8 cellular contexts compared by ENCODE assay signal in the genomic region with DNA sequence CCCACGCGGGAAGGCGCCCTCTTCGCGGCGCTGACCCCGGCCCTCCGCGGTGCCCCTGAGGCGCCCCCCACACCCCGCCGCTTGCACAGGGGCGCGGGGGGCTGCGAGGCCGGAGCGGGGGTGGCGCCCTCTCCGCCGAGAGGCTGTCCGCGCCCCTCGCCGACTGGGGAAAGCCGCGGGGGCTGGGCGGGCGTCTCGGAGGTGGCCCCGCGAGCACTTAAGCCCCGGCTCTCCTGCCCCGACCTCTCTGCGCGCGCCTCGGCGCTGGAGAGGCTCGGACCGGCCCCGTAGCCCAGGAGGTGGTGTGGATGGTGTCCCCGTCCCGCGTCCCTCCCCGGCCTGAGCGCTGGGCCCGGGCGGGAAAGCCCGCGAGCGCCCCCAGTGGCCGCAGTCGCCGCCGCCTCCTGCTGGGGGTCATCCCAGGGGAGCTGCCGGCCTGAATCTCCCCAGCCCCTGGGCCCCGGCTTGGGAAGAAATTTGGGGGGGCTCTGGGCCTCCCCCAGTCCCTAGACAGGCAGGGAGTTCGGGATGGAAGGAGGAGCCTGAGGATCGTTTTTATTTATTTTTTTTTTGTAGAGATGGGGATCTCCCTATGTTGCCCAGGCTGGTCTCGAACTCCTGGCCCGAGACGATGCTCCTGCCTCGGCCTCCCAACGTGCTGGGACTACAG.
A peak's percentile ranks its signal among the peaks of the same experiment; 100 is the strongest.
DNase-seq lines count a peak whose midpoint lies in the region; ATAC-seq and TF ChIP-seq lines count a peak whose summit lies in the region.

No MANE protein-coding gene starts in this region.

- DNase-seq in NCI-H69 (lab: John Stamatoyannopoulos, UW) (peak; percentile 49), activated T-helper 1 cell treated with Interleukin-2 at 50 U/mL for 16 hours (ENCODE audit: low read depth) (peak; percentile 48), fibroblast of mammary gland (ENCODE audit: low read depth) (peak; percentile 33), substantia nigra (lab: John Stamatoyannopoulos, UW) (peak in 36 of 49 donors; percentile 5 to 76 (median 44))

- peaks cover 5% of the 10 kb centered on the region for H3K79me2 ChIP-seq in ACC112 (ENCODE audit: control insufficient read depth, insufficient read depth, low read length, unreplicated experiment)

- H3K4me3 ChIP-seq in ACC112 (ENCODE audit: low read depth, low read length) (peak overlapping the region; percentile 97), fibroblast of mammary gland (ENCODE audit: control insufficient read depth, low read depth, low read length) (no peak overlapping the region)

- H3K4me1 ChIP-seq in ACC112 (ENCODE audit: control insufficient read depth, insufficient read depth, low read length, unreplicated experiment): peaks cover 13% of the 10 kb centered on the region

- H3K27me3 Mint-ChIP-seq in nephron (ENCODE audit: low read depth): peaks cover 9% of the 10 kb centered on the region

- H3K9me3 Mint-ChIP-seq in nephron: no peaks in the 10 kb centered on the region

- no peaks in the 10 kb centered on the region for H3K36me3 Mint-ChIP-seq in nephron (ENCODE audit: low read depth)

- H3K27me3 ChIP-seq in ACC112 (ENCODE audit: insufficient read depth, low read length): peaks cover 3% of the 10 kb centered on the region; the same call in 1 of the 2 replicates

- H3K36me3 ChIP-seq in ACC112 (ENCODE audit: insufficient read depth, low read length): no peaks in the 10 kb centered on the region

- H3K27ac Mint-ChIP-seq in nephron: no peak overlapping the region

- no peak overlapping the region for H2AFZ ChIP-seq in ACC112 (ENCODE audit: low read length, unreplicated experiment)

- TF ChIP-seq CTCF in fibroblast of mammary gland (conservative IDR thresholded peaks at IDR 0.05; ENCODE audit: control insufficient read depth, insufficient read depth, low read depth, low read length) (peak; percentile 43), nephron (IDR thresholded peaks at IDR 0.05; ENCODE audit: unreplicated experiment in 3 of 3) (peak; percentile 96 to 98 (median 96))

- H3K27ac ChIP-seq in ACC112 (ENCODE audit: low read depth, low read length) (peak overlapping the region; percentile 99), substantia nigra (ENCODE audit: low read depth, low read length, poor library complexity, severe bottlenecking) (no peak overlapping the region)

- ATAC-seq in HG03108 (IDR thresholded peaks at IDR 0.05; ENCODE audit: unreplicated experiment): no peak

- H3K4me1 Mint-ChIP-seq in nephron: peaks cover 16% of the 10 kb centered on the region

- TF ChIP-seq POLR2A in GM18526 (IDR thresholded peaks at IDR 0.05; ENCODE audit: extremely low read depth, insufficient read length): peak; percentile 16

- peak overlapping the region; percentile 63 to 91 (median 67) for H3K4me3 Mint-ChIP-seq in nephron
